28 cellular contexts compared by ENCODE assay signal in genomic region chr4:1618438-1618837, GRCh38.
"Had no signal": no experiment of that assay in that cellular context is flagged by ENCODE, and none has a peak within 500 bp of the region (broad histone marks: within the 10 kb centered on the region; RNA-seq: fewer than 3 reads in every experiment).

No MANE protein-coding gene starts in this region.

- H3K27me3 Mint-ChIP-seq: stimulated activated naive B cell treated with anti-CD40 and anti-IgM and Interleukin-4, amounts not matched to agents 10 μg/mL and 1 μg/mL and 100 μg/mL, for 72 hours; stimulated activated naive CD8-positive, alpha-beta T cell treated with anti-CD3 and anti-CD28 coated beads, Interleukin-15, amount 100 ng/mL, for 72 hours; stimulated activated naive CD8-positive, alpha-beta T cell treated with anti-CD3 and anti-CD28 coated beads, Interleukin-15, Interleukin-2, amounts not matched to agents 100 ng/mL and 50 ng/mL, for 24 hours; type B pancreatic cell had no signal

- H3K27ac ChIP-seq: stomach, suprapubic skin, testis, thoracic aorta, thyroid gland, tibial artery, tibial nerve, transverse colon, upper lobe of left lung, upper lobe of right lung, uterus, vagina had no signal

- H3K4me1 ChIP-seq: stomach, suprapubic skin, testis, tibial artery, tibial nerve, transverse colon, uterus, vagina had no signal

- H3K27ac Mint-ChIP-seq: stimulated activated effector memory CD8-positive, alpha-beta T cell treated with anti-CD3 and anti-CD28 coated beads, Interleukin-12 subunit alpha, Interleukin-12 subunit beta, amount 100 ng/mL, for 72 hours; stimulated activated memory B cell treated with anti-CD40 and anti-IgM and Interleukin-4, amounts not matched to agents 10 μg/mL and 1 μg/mL and 100 μg/mL, for 72 hours; stimulated activated naive CD8-positive, alpha-beta T cell treated with anti-CD3 and anti-CD28 coated beads, Interleukin-15, amount 100 ng/mL, for 72 hours; stimulated activated naive CD8-positive, alpha-beta T cell treated with anti-CD3 and anti-CD28 coated beads, Interleukin-15, Interleukin-2, amounts not matched to agents 100 ng/mL and 50 ng/mL, for 24 hours; type B pancreatic cell had no signal

- H3K36me3 Mint-ChIP-seq: stimulated activated effector memory CD8-positive, alpha-beta T cell treated with anti-CD3 and anti-CD28 coated beads, Interleukin-12 subunit alpha, Interleukin-12 subunit beta, amount 100 ng/mL, for 72 hours; type B pancreatic cell had no signal

- H3K9me3 Mint-ChIP-seq: type B pancreatic cell had no signal

- H3K4me3 Mint-ChIP-seq: stimulated activated effector memory CD8-positive, alpha-beta T cell treated with anti-CD3 and anti-CD28 coated beads, Interleukin-12 subunit alpha, Interleukin-12 subunit beta, amount 100 ng/mL, for 72 hours; stimulated activated memory B cell treated with anti-CD40 and anti-IgM and Interleukin-4, amounts not matched to agents 10 μg/mL and 1 μg/mL and 100 μg/mL, for 72 hours; stimulated activated naive B cell treated with anti-CD40 and anti-IgM and Interleukin-4, amounts not matched to agents 10 μg/mL and 1 μg/mL and 100 μg/mL, for 72 hours; stimulated activated naive CD8-positive, alpha-beta T cell treated with anti-CD3 and anti-CD28 coated beads, Interleukin-15, amount 100 ng/mL, for 72 hours; stimulated activated naive CD8-positive, alpha-beta T cell treated with anti-CD3 and anti-CD28 coated beads, Interleukin-15, Interleukin-2, amounts not matched to agents 100 ng/mL and 50 ng/mL, for 24 hours; type B pancreatic cell had no signal

- DNase-seq: stimulated activated CD4-positive, alpha-beta T cell treated with anti-CD3 and anti-CD28 coated beads, Interleukin-2, amount 100 ng/mL, for 48 hours; stimulated activated CD4-positive, alpha-beta T cell treated with anti-CD3 and anti-CD28 coated beads, Interleukin-4, amount 100 ng/mL, for 1 hour; stimulated activated CD4-positive, alpha-beta T cell treated with anti-CD3 and anti-CD28 coated beads, Interleukin-4, amount 100 ng/mL, for 24 hours; stimulated activated CD4-positive, alpha-beta T cell treated with anti-CD3 and anti-CD28 coated beads, Interleukin-4, amount 100 ng/mL, for 4 hours; stimulated activated CD8-positive, alpha-beta memory T cell treated with anti-CD3 and anti-CD28 coated beads, Interleukin-4, amount 100 ng/mL, for 48 hours; stimulated activated naive B cell treated with anti-CD40 and anti-IgM and Interleukin-4, amounts not matched to agents 10 μg/mL and 1 μg/mL and 100 μg/mL, for 72 hours; stimulated activated naive CD4-positive, alpha-beta T cell; stimulated activated naive CD4-positive, alpha-beta T cell treated with Interleukin-2 at 50 U/mL for 16 hours; stimulated activated naive CD8-positive, alpha-beta T cell treated with anti-CD3 and anti-CD28 coated beads, Interleukin-15, amount 100 ng/mL, for 72 hours; stimulated activated naive CD8-positive, alpha-beta T cell treated with anti-CD3 and anti-CD28 coated beads, Interleukin-15, Interleukin-2, amounts not matched to agents 100 U/mL and 50 U/mL, for 24 hours; stomach; substantia nigra; testis; thyroid gland; tibial artery; transverse colon; trophoblast cell; upper lobe of right lung; uterus had no signal

- H3K9me3 ChIP-seq: suprapubic skin, testis, thoracic aorta, thyroid gland, transverse colon, upper lobe of left lung, upper lobe of right lung, uterus, vagina had no signal

- H3K4me3 ChIP-seq: stomach, suprapubic skin, testis, thoracic aorta, thyroid gland, tibial artery, tibial nerve, transverse colon, upper lobe of left lung, upper lobe of right lung, uterus, vagina had no signal

- H3K36me3 ChIP-seq: stomach, suprapubic skin, thoracic aorta, thyroid gland, tibial artery, transverse colon, upper lobe of left lung, upper lobe of right lung, uterus, vagina had no signal

- H3K27me3 ChIP-seq: stomach, suprapubic skin, testis, thyroid gland, tibial nerve, transverse colon, upper lobe of left lung, upper lobe of right lung, uterus, vagina had no signal
